In genomic region chr14:24443053-24443683, GRCh38 we compare ENCODE assay signal across 1 cellular context.
TF ChIP-seq lines count a peak whose summit lies in the region.

No MANE protein-coding gene starts in this region.

TF ChIP-seq in K562, 482 proteins besides CTCF, POLR2A, EP300 and RAD21:
- TF ChIP-seq TAF7 (tag; IDR thresholded peaks at IDR 0.05): 0 out of 2 replicates have a peak, but pooled peaks have one; percentile 11
- peak; percentile 67 for TF ChIP-seq GABPA (tag; conservative IDR thresholded peaks at IDR 0.05; ENCODE audit: low read depth)
- peak; percentile 32 for TF ChIP-seq PHF8 (IDR thresholded peaks at IDR 0.05; ENCODE audit: borderline replicate concordance, low read length)
- no peak for TF ChIP-seq NR2C2 (CRISPR knock-in tag; IDR thresholded peaks at IDR 0.05)
- TF ChIP-seq NR2C2 (tag; IDR thresholded peaks at IDR 0.05): peak; percentile 95
- 0 out of 2 replicates have a peak, but pooled peaks have one; percentile 55 for TF ChIP-seq SUPT5H (IDR thresholded peaks at IDR 0.05)
- TF ChIP-seq XRCC5 (IDR thresholded peaks at IDR 0.05; ENCODE audit: low read depth, low read length): no peak
- TF ChIP-seq SMARCE1 (IDR thresholded peaks at IDR 0.05): peak; percentile 39; the same call in 1 of the 2 replicates
- 0 out of 2 replicates have a peak, but pooled peaks have one; percentile 47 for TF ChIP-seq ZNF766 (CRISPR knock-in tag; conservative IDR thresholded peaks at IDR 0.05)
- peak in 1 of 3 experiments; percentile 90; a peak in 2 of 6 replicates for TF ChIP-seq ZBTB11 (CRISPR knock-in tag; IDR thresholded peaks at IDR 0.05)
- TF ChIP-seq PHF20 (IDR thresholded peaks at IDR 0.05; ENCODE audit: partially characterized antibody): peak; percentile 7
- no peak for TF ChIP-seq ZNF408 (CRISPR knock-in tag; IDR thresholded peaks at IDR 0.05; ENCODE audit: low read depth)
